1 cellular context compared by ENCODE assay signal in the genomic region with DNA sequence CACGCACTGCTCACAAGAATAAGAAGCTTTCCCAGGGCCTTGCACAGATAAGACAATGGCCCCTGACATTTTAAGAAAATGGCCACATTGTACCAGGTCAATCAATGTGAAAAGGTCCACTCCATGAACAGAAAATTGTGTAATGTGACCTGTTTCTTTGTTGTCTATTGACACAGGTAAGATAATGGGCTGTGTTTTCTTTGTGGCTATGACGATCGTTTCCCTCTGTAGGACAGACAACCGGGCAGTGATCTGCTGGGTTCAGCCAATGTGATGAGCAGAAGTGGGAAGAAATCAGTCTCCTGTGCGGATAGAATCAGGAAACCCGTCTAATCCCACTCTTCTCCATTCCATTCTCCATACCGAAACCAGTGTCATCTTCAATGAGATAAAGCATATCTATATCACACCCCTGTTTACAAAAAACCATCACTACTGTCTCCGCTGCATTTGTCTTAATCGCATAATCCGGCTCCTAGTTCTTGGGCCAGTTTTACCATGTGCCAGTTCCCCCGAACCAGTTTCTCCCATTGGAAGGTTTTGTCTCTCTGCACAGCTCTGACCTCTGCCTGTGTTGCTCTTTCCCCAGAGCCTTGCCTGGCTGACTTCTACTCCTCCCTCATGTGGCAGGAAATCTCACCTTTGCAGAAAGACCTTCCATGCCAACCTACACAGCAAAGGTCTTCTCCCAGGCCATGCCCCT.
A peak's percentile ranks its signal among the peaks of the same experiment; 100 is the strongest.
TF ChIP-seq lines count a peak whose summit lies in the region.

No MANE protein-coding gene starts in this region.

TF ChIP-seq in HepG2, 621 proteins besides CTCF, POLR2A, EP300 and RAD21 (continued from another document and continues in another):
- TF ChIP-seq, protein P1, sequence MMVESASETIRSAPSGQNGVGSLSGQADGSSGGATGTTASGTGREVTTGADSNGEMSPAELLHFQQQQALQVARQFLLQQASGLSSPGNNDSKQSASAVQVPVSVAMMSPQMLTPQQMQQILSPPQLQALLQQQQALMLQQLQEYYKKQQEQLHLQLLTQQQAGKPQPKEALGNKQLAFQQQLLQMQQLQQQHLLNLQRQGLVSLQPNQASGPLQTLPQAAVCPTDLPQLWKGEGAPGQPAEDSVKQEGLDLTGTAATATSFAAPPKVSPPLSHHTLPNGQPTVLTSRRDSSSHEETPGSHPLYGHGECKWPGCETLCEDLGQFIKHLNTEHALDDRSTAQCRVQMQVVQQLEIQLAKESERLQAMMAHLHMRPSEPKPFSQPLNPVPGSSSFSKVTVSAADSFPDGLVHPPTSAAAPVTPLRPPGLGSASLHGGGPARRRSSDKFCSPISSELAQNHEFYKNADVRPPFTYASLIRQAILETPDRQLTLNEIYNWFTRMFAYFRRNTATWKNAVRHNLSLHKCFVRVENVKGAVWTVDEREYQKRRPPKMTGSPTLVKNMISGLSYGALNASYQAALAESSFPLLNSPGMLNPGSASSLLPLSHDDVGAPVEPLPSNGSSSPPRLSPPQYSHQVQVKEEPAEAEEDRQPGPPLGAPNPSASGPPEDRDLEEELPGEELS (CRISPR knock-in tag; IDR thresholded peaks at IDR 0.05), result peak; percentile 98
- TF ChIP-seq NR1H2 (CRISPR knock-in tag; IDR thresholded peaks at IDR 0.05; ENCODE audit: borderline replicate concordance, low read depth) (0 out of 2 replicates have a peak, but pooled peaks have one; percentile 15), ZNF121 (CRISPR knock-in tag; IDR thresholded peaks at IDR 0.05) (no peak), EEA1 (CRISPR knock-in tag; IDR thresholded peaks at IDR 0.05; ENCODE audit: borderline replicate concordance) (0 out of 2 replicates have a peak, but pooled peaks have one; percentile 33), ZKSCAN5 (CRISPR knock-in tag; IDR thresholded peaks at IDR 0.05) (0 out of 2 replicates have a peak, but pooled peaks have one; percentile 35), ERF (CRISPR knock-in tag; IDR thresholded peaks at IDR 0.05) (peak; percentile 91), TRIM24 (CRISPR knock-in tag; IDR thresholded peaks at IDR 0.05) (peak; percentile 90), KLF12 (CRISPR knock-in tag; IDR thresholded peaks at IDR 0.05; ENCODE audit: borderline replicate concordance) (no peak), ZNF296 (CRISPR knock-in tag; conservative IDR thresholded peaks at IDR 0.05) (no peak), ZBTB43 (CRISPR knock-in tag; conservative IDR thresholded peaks at IDR 0.05) (peak; percentile 63; the same call in 1 of the 2 replicates), RFXANK (CRISPR knock-in tag; IDR thresholded peaks at IDR 0.05) (no peak), ZNF563 (CRISPR knock-in tag; IDR thresholded peaks at IDR 0.05) (no peak), TAF1 (CRISPR knock-in tag; IDR thresholded peaks at IDR 0.05) (no peak), HOXD1 (CRISPR knock-in tag; IDR thresholded peaks at IDR 0.05) (no peak; the same call in 1 of the 2 replicates), NFKB2 (CRISPR knock-in tag; IDR thresholded peaks at IDR 0.05; ENCODE audit: borderline replicate concordance) (no peak), ETS1 (CRISPR knock-in tag; IDR thresholded peaks at IDR 0.05) (no peak), SCMH1 (CRISPR knock-in tag; IDR thresholded peaks at IDR 0.05; ENCODE audit: borderline replicate concordance) (no peak), KDM2A (CRISPR knock-in tag; IDR thresholded peaks at IDR 0.05; ENCODE audit: borderline replicate concordance, low read depth) (no peak), ZNF574 (CRISPR knock-in tag; IDR thresholded peaks at IDR 0.05) (peak; percentile 39; the same call in 1 of the 2 replicates), DNMT3B (CRISPR knock-in tag; conservative IDR thresholded peaks at IDR 0.05) (no peak), ZNF280B (CRISPR knock-in tag; IDR thresholded peaks at IDR 0.05; ENCODE audit: borderline replicate concordance) (no peak), TCF7 (IDR thresholded peaks at IDR 0.05; ENCODE audit: low read depth) (peak; percentile 94), ZGPAT (CRISPR knock-in tag; IDR thresholded peaks at IDR 0.05) (peak; percentile 94), GLI4 (CRISPR knock-in tag; IDR thresholded peaks at IDR 0.05; ENCODE audit: borderline replicate concordance) (0 out of 2 replicates have a peak, but pooled peaks have one; percentile 13), SP140L (CRISPR knock-in tag; IDR thresholded peaks at IDR 0.05; ENCODE audit: borderline replicate concordance) (no peak), RFX5 (IDR thresholded peaks at IDR 0.05; ENCODE audit: low read depth, low read length) (0 out of 2 replicates have a peak, but pooled peaks have one; percentile 12), ZC3H4 (CRISPR knock-in tag; IDR thresholded peaks at IDR 0.05; ENCODE audit: borderline replicate concordance) (no peak), ZNF512 (CRISPR knock-in tag; IDR thresholded peaks at IDR 0.05) (no peak), YEATS4 (CRISPR knock-in tag; IDR thresholded peaks at IDR 0.05; ENCODE audit: borderline replicate concordance) (peak; percentile 59; the same call in 1 of the 2 replicates), RXRB (CRISPR knock-in tag; IDR thresholded peaks at IDR 0.05; ENCODE audit: borderline replicate concordance) (peak; percentile 97), RBM39 (IDR thresholded peaks at IDR 0.05; ENCODE audit: low read depth, low read length, poor library complexity, severe bottlenecking) (no peak)
- TF ChIP-seq, protein P2, sequence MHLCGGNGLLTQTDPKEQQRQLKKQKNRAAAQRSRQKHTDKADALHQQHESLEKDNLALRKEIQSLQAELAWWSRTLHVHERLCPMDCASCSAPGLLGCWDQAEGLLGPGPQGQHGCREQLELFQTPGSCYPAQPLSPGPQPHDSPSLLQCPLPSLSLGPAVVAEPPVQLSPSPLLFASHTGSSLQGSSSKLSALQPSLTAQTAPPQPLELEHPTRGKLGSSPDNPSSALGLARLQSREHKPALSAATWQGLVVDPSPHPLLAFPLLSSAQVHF (CRISPR knock-in tag; IDR thresholded peaks at IDR 0.05), result no peak
- TF ChIP-seq, protein P3, sequence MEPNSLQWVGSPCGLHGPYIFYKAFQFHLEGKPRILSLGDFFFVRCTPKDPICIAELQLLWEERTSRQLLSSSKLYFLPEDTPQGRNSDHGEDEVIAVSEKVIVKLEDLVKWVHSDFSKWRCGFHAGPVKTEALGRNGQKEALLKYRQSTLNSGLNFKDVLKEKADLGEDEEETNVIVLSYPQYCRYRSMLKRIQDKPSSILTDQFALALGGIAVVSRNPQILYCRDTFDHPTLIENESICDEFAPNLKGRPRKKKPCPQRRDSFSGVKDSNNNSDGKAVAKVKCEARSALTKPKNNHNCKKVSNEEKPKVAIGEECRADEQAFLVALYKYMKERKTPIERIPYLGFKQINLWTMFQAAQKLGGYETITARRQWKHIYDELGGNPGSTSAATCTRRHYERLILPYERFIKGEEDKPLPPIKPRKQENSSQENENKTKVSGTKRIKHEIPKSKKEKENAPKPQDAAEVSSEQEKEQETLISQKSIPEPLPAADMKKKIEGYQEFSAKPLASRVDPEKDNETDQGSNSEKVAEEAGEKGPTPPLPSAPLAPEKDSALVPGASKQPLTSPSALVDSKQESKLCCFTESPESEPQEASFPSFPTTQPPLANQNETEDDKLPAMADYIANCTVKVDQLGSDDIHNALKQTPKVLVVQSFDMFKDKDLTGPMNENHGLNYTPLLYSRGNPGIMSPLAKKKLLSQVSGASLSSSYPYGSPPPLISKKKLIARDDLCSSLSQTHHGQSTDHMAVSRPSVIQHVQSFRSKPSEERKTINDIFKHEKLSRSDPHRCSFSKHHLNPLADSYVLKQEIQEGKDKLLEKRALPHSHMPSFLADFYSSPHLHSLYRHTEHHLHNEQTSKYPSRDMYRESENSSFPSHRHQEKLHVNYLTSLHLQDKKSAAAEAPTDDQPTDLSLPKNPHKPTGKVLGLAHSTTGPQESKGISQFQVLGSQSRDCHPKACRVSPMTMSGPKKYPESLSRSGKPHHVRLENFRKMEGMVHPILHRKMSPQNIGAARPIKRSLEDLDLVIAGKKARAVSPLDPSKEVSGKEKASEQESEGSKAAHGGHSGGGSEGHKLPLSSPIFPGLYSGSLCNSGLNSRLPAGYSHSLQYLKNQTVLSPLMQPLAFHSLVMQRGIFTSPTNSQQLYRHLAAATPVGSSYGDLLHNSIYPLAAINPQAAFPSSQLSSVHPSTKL (CRISPR knock-in tag; IDR thresholded peaks at IDR 0.05), result peak; percentile 100
